In genomic region chr9:4315582-4316215, GRCh38 we compare ENCODE assay signal across 8 cellular contexts. TPM values are rescaled to one million over a fixed set of nuclear protein-coding genes. Genes with fewer than 3 reads are reported as not detected.
DNase-seq lines count a peak whose midpoint lies in the region; ATAC-seq and TF ChIP-seq lines count a peak whose summit lies in the region.

No MANE protein-coding gene starts in this region.

- H3K27me3 ChIP-seq in gastroesophageal sphincter, result no peaks in the 10 kb centered on the region
- H3K27me3 ChIP-seq in vagina, result no peaks in the 10 kb centered on the region

- H3K27me3 Mint-ChIP-seq in activated T-helper 17 cell treated with anti-CD3 and anti-CD28 coated beads, Interleukin-2, amount 50 U/mL, for 72 hours, result no peaks in the 10 kb centered on the region

- TF ChIP-seq POLR2A in gastroesophageal sphincter (IDR thresholded peaks at IDR 0.05), result no peak
- TF ChIP-seq POLR2A in vagina (IDR thresholded peaks at IDR 0.05), result no peak

- H3K36me3 ChIP-seq in gastroesophageal sphincter (no peaks in the 10 kb centered on the region), vagina (no peaks in the 10 kb centered on the region)

- H3K4me3 ChIP-seq in gastroesophageal sphincter (no peak overlapping the region), vagina (no peak overlapping the region)

- in situ Hi-C loops in KBM-7 (cut with MboI; ENCODE audit: low pct_unique_long_range_greater_than_20kb, low sequenced_read_pairs), result no loop called here

- intact Hi-C loops in vagina (cut with DNase I), result loop anchor here (10.0 kb wide), 1 partner anchor 241 kb away; no protein-coding TSS in a partner anchor

- no peaks in the 10 kb centered on the region for H3K36me3 Mint-ChIP-seq in activated T-helper 17 cell treated with anti-CD3 and anti-CD28 coated beads, Interleukin-2, amount 50 U/mL, for 72 hours (ENCODE audit: low read depth)

- no peak overlapping the region for H3K27ac Mint-ChIP-seq in activated T-helper 17 cell treated with anti-CD3 and anti-CD28 coated beads, Interleukin-2, amount 50 U/mL, for 72 hours

- WGBS in gastroesophageal sphincter (ENCODE audit: low coverage in 1 of 2), 2 donors, result 5 to 25% methylated on average over 1 to 4 of the region's 4 CpGs

- H3K4me1 ChIP-seq in gastroesophageal sphincter, result no peaks in the 10 kb centered on the region
- no peaks in the 10 kb centered on the region for H3K4me1 ChIP-seq in vagina

- TF ChIP-seq CTCF in gastroesophageal sphincter (IDR thresholded peaks at IDR 0.05), result peak; percentile 72 to 83 (median 78)
- peak; percentile 39 to 63 (median 56) for TF ChIP-seq CTCF in vagina (IDR thresholded peaks at IDR 0.05)

- H3K9me3 Mint-ChIP-seq in activated T-helper 17 cell treated with anti-CD3 and anti-CD28 coated beads, Interleukin-2, amount 50 U/mL, for 72 hours, result no peaks in the 10 kb centered on the region

- DNase-seq in EH (ENCODE audit: low read depth) (peak; percentile 81), KBM-7 (peak; percentile 70), RKO (ENCODE audit: low spot score) (peak; percentile 77), pons (ENCODE audit: low spot score) (peak; percentile 74), vagina (ENCODE audit: extremely low spot score in 2 of 2) (no peak)

- H3K27ac ChIP-seq in gastroesophageal sphincter (no peak overlapping the region), vagina (no peak overlapping the region)

- no peaks in the 10 kb centered on the region for H3K4me1 Mint-ChIP-seq in activated T-helper 17 cell treated with anti-CD3 and anti-CD28 coated beads, Interleukin-2, amount 50 U/mL, for 72 hours

- TF ChIP-seq EP300 in gastroesophageal sphincter (IDR thresholded peaks at IDR 0.05), result no peak

- ATAC-seq in GM21619 (IDR thresholded peaks at IDR 0.05; ENCODE audit: unreplicated experiment) (peak; percentile 97), gastroesophageal sphincter (peak; percentile 87)
- ATAC-seq in activated T-helper 17 cell treated with anti-CD3 and anti-CD28 coated beads, Interleukin-2, amount 50 U/mL, for 72 hours (replicated peaks), result peak; percentile 95

- no peaks in the 10 kb centered on the region for H3K9me3 ChIP-seq in gastroesophageal sphincter
- no peaks in the 10 kb centered on the region for H3K9me3 ChIP-seq in vagina

- no peak overlapping the region for H3K4me3 Mint-ChIP-seq in activated T-helper 17 cell treated with anti-CD3 and anti-CD28 coated beads, Interleukin-2, amount 50 U/mL, for 72 hours

RNA-seq across cellular contexts. Expression of gene GLIS3, which starts 15.8 kb away (rescaled TPM):
- under 1 TPM; 0.80 to 0.85 TPM for total RNA-seq in activated T-helper 17 cell treated with anti-CD3 and anti-CD28 coated beads, Interleukin-2, amount 50 U/mL, for 72 hours
- total RNA-seq in gastroesophageal sphincter (10 to 100 TPM; 10.3 to 34.9 (median 20.8) TPM), vagina (33.4 TPM)

Comparison
In these comparisons a context has a peak if more than half of its experiments do, and no peak if none do; other contexts are left out.
1. DNase-seq: peak in EH (single experiment), KBM-7 (single experiment), RKO (single experiment) and pons (single experiment); none in vagina (0 of 2).
2. RNA of gene GLIS3, which starts 15.8 kb away (total RNA-seq): 33.4 TPM in vagina (single experiment) and 10.3 to 34.9 TPM in gastroesophageal sphincter; 0.80 to 0.85 TPM in activated T-helper 17 cell treated with anti-CD3 and anti-CD28 coated beads, Interleukin-2, amount 50 U/mL, for 72 hours; every median in the first group is over 4 times any median in the second.
3. Peak in every context shown above with its lines, with median percentiles within 50 percentile points of each other: ATAC-seq.